In the genomic region with DNA sequence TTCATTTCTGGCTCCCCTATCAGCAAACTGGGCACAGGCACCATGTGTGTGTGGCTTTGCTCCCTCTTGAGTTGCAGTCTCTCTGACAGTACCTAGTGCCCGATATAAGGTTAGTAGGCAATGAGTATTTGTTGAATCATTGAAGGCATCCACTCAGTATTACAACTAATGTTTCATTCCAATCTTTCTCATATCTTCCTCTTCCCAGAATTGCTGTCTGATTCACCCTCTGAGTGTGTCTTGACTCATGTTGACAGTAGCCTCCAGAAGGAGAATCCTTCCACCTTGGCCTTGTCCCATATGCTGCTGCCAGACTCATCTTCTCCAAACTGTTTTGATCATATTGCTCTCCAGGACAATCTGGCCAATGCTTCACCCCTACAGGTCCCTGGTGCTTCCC, we compare ENCODE assay signal across 20 cellular contexts.
DNase-seq lines count a peak whose midpoint lies in the region; TF ChIP-seq lines count a peak whose summit lies in the region.
"Had no signal": no experiment of that assay in that cellular context is flagged by ENCODE, and none has a peak within 500 bp of the region (broad histone marks: within the 10 kb centered on the region; RNA-seq: fewer than 3 reads in every experiment).

No MANE protein-coding gene starts in this region.

- H3K27ac ChIP-seq in ACC112 (ENCODE audit: low read depth, low read length): peak overlapping the region; percentile 35
- H3K27ac ChIP-seq in endodermal cell (ENCODE audit: low read depth, low read length): no peak overlapping the region
- H3K27ac ChIP-seq: A549, heart right ventricle, neural progenitor cell, uterus had no signal

- H3K27me3 Mint-ChIP-seq in endodermal cell (ENCODE audit: insufficient read depth) (no peaks in the 10 kb centered on the region), mesothelial cell of epicardium (ENCODE audit: low read depth) (peaks cover 2% of the 10 kb centered on the region)
- H3K27me3 Mint-ChIP-seq: T-cell had no signal

- H3K36me3 ChIP-seq in ACC112 (ENCODE audit: insufficient read depth, low read length) (no peaks in the 10 kb centered on the region), adipocyte (ENCODE audit: control insufficient read depth, insufficient read depth, low read length, severe bottlenecking) (no peaks in the 10 kb centered on the region), endodermal cell (ENCODE audit: control insufficient read depth, insufficient read depth, low read length) (no peaks in the 10 kb centered on the region)
- H3K36me3 ChIP-seq: heart right ventricle, neural progenitor cell, uterus had no signal

- TF ChIP-seq CTCF in endodermal cell (conservative IDR thresholded peaks at IDR 0.05) (no peak), mesothelial cell of epicardium (IDR thresholded peaks at IDR 0.05; ENCODE audit: unreplicated experiment) (no peak)

- no peaks in the 10 kb centered on the region for H3K79me2 ChIP-seq in ACC112 (ENCODE audit: control insufficient read depth, insufficient read depth, low read length, unreplicated experiment)

- H3K4me3 ChIP-seq in ACC112 (ENCODE audit: low read depth, low read length) (peak overlapping the region; percentile 12; the same call in 1 of the 2 replicates), adipocyte (ENCODE audit: low read length) (no peak overlapping the region), endodermal cell (ENCODE audit: low read length) (no peak overlapping the region)
- H3K4me3 ChIP-seq: A549, heart right ventricle, neural progenitor cell, uterus had no signal

- peaks cover 4% of the 10 kb centered on the region for H3K4me1 Mint-ChIP-seq in endodermal cell
- peaks cover 12% of the 10 kb centered on the region for H3K4me1 Mint-ChIP-seq in mesothelial cell of epicardium
- H3K4me1 Mint-ChIP-seq: neural progenitor cell, T-cell had no signal

- 100% methylated on average over 1 of the region's 1 CpG; no CpG with 5 or more reads in 1 of the 2 experiments for WGBS in endodermal cell (ENCODE audit: insufficient coverage in 1 of 2, insufficient read length in 1 of 2), 2 experiments

- peak; percentile 97 for DNase-seq in HS-5 (ENCODE audit: low read depth)
- peak; percentile 59 for DNase-seq in adipocyte (ENCODE audit: low read depth)
- peak; percentile 47 for DNase-seq in fibroblast of the conjunctiva (ENCODE audit: low read depth)
- no peak for DNase-seq in endodermal cell
- no peak for DNase-seq in activated CD4-positive, CD25-positive, alpha-beta regulatory T cell (lab: John Stamatoyannopoulos, UW)
- DNase-seq in mesothelial cell of epicardium (ENCODE audit: low spot score in 2 of 2, unreplicated experiment in 2 of 2): no peak
- no peak for DNase-seq in HuH-7 (ENCODE audit: low spot score)
- DNase-seq: activated CD8-positive, alpha-beta memory T cell treated with anti-CD3 and anti-CD28 coated beads for 24 hours; Calu3; heart right ventricle; islet precursor cell; NCI-H774; right cardiac atrium; RPMI8226; stimulated activated CD4-positive, alpha-beta T cell treated with anti-CD3 and anti-CD28 coated beads, Interleukin-1b, Interleukin-23, amount 100 ng/mL, for 48 hours; T-cell; uterus had no signal

- H3K4me1 ChIP-seq in ACC112 (ENCODE audit: control insufficient read depth, insufficient read depth, low read length, unreplicated experiment): peaks cover 8% of the 10 kb centered on the region
- peaks cover 15% of the 10 kb centered on the region for H3K4me1 ChIP-seq in adipocyte (ENCODE audit: control insufficient read depth, insufficient read depth, low read length)
- no peaks in the 10 kb centered on the region for H3K4me1 ChIP-seq in endodermal cell (ENCODE audit: control insufficient read depth, insufficient read depth, low read length)
- H3K4me1 ChIP-seq: A549, heart right ventricle, neural progenitor cell, uterus had no signal

- H3K4me3 Mint-ChIP-seq in endodermal cell (no peak overlapping the region), mesothelial cell of epicardium (no peak overlapping the region)
- H3K4me3 Mint-ChIP-seq: neural progenitor cell, T-cell had no signal

- H3K27ac Mint-ChIP-seq in endodermal cell (no peak overlapping the region), mesothelial cell of epicardium (no peak overlapping the region)
- H3K27ac Mint-ChIP-seq: neural progenitor cell, T-cell had no signal

- H3K36me3 Mint-ChIP-seq in endodermal cell (ENCODE audit: low read depth) (no peaks in the 10 kb centered on the region), mesothelial cell of epicardium (peaks cover 7% of the 10 kb centered on the region)
- H3K36me3 Mint-ChIP-seq: T-cell had no signal

- H3K9me3 Mint-ChIP-seq in endodermal cell (peaks cover 34% of the 10 kb centered on the region), mesothelial cell of epicardium (peaks cover 19% of the 10 kb centered on the region)

- H2AFZ ChIP-seq in ACC112 (ENCODE audit: low read length, unreplicated experiment): no peak overlapping the region
- H2AFZ ChIP-seq: neural progenitor cell had no signal

- H3K9me3 ChIP-seq in adipocyte (ENCODE audit: control insufficient read depth, low read length) (no peaks in the 10 kb centered on the region), endodermal cell (ENCODE audit: control insufficient read depth, low read length) (peaks cover 6% of the 10 kb centered on the region)
- H3K9me3 ChIP-seq: uterus had no signal

- no peaks in the 10 kb centered on the region for H3K27me3 ChIP-seq in ACC112 (ENCODE audit: insufficient read depth, low read length)
- no peaks in the 10 kb centered on the region for H3K27me3 ChIP-seq in adipocyte (replicated peaks; ENCODE audit: control insufficient read depth, insufficient read depth, low read length)
- no peaks in the 10 kb centered on the region for H3K27me3 ChIP-seq in endodermal cell (ENCODE audit: control insufficient read depth, insufficient read depth, low read length, poor library complexity, severe bottlenecking)
- H3K27me3 ChIP-seq: neural progenitor cell, uterus had no signal

- H3K9ac ChIP-seq in adipocyte (ENCODE audit: low read length): no peak overlapping the region
- no peak overlapping the region for H3K9ac ChIP-seq in endodermal cell (ENCODE audit: extremely low read depth, low read length, poor library complexity, severe bottlenecking)
- H3K9ac ChIP-seq: neural progenitor cell had no signal

Comparison
In these comparisons a context has a peak if more than half of its experiments do, and no peak if none do; other contexts are left out.
1. DNase-seq: peak in HS-5 (single experiment), adipocyte (single experiment) and fibroblast of the conjunctiva (single experiment); none in endodermal cell (single experiment), activated CD4-positive, CD25-positive, alpha-beta regulatory T cell (0 of 4), mesothelial cell of epicardium (0 of 2) and HuH-7 (single experiment).